10 cellular contexts compared by ENCODE assay signal in the genomic region with DNA sequence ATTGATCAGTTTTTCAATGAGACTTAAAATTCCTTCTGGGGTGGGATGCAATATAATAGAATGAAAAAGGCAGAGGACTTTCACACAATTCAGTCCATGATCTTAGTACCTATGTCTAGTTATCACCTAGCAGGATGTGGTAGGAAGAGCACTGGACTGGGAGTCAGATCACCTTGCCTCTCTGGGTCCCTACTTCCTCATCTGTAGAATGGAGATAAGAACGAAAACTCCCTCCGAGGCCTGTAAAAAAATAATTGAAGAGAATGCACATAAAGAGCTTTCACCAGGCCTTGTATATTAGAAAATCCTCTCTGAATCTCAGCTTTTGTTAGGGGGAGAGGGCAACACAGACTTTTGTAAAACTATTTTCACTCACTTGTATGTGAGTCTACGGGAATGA. TPM values are rescaled to one million over a fixed set of nuclear protein-coding genes. Genes with fewer than 3 reads are reported as not detected.
DNase-seq lines count a peak whose midpoint lies in the region; ATAC-seq and TF ChIP-seq lines count a peak whose summit lies in the region.
"Had no signal": no experiment of that assay in that cellular context is flagged by ENCODE, and none has a peak within 500 bp of the region (broad histone marks: within the 10 kb centered on the region; RNA-seq: fewer than 3 reads in every experiment).

No MANE protein-coding gene starts in this region.

- no peaks in the 10 kb centered on the region for H3K4me1 ChIP-seq in CD4-positive, alpha-beta memory T cell (ENCODE audit: insufficient read depth, low read length)

- ATAC-seq in natural killer cell: no peak
- no peak for ATAC-seq in HG03025 (IDR thresholded peaks at IDR 0.05; ENCODE audit: low FRiP score, unreplicated experiment)
- ATAC-seq in GM21529 (IDR thresholded peaks at IDR 0.05; ENCODE audit: unreplicated experiment): no peak
- ATAC-seq in HG03571 (IDR thresholded peaks at IDR 0.05; ENCODE audit: unreplicated experiment): no peak

- POLR2A ChIA-PET in CD4-positive, alpha-beta memory T cell (lab: Charles Lee; ENCODE audit: partially characterized antibody): no interaction called here

- H3K4me3 Mint-ChIP-seq in CD4-positive, alpha-beta memory T cell: peak overlapping the region; percentile 58 to 78 (median 62)
- peak overlapping the region; percentile 82 to 88 (median 82) for H3K4me3 Mint-ChIP-seq in brain
- H3K4me3 Mint-ChIP-seq in natural killer cell: peak overlapping the region; percentile 76

- no peak overlapping the region for H3K4me3 ChIP-seq in CD4-positive, alpha-beta memory T cell (ENCODE audit: low read length in 2 of 2)
- peak overlapping the region; percentile 66 for H3K4me3 ChIP-seq in Jurkat, Clone E6-1 (ENCODE audit: low read length)

- no peak for DNase-seq in CD4-positive, alpha-beta memory T cell
- peak; percentile 36 for DNase-seq in Jurkat, Clone E6-1 (ENCODE audit: low read depth, low spot score)
- DNase-seq in natural killer cell (no peak), Ammon's horn (ENCODE audit: low spot score) (no peak)

- no peak for TF ChIP-seq CTCF in brain (conservative IDR thresholded peaks at IDR 0.05)
- TF ChIP-seq CTCF in natural killer cell (IDR thresholded peaks at IDR 0.05): no peak

- H3K27me3 ChIP-seq in CD4-positive, alpha-beta memory T cell (ENCODE audit: insufficient read depth, low read length): peaks cover 15% of the 10 kb centered on the region
- H3K27me3 ChIP-seq: SJSA1 had no signal

- no peaks in the 10 kb centered on the region for H3K36me3 ChIP-seq in CD4-positive, alpha-beta memory T cell (ENCODE audit: insufficient read depth, low read length)
- H3K36me3 ChIP-seq: SJSA1, thoracic aorta had no signal

- no peak overlapping the region for H3K27ac Mint-ChIP-seq in CD4-positive, alpha-beta memory T cell
- peak overlapping the region; percentile 67 to 86 (median 78) for H3K27ac Mint-ChIP-seq in brain
- no peak overlapping the region for H3K27ac Mint-ChIP-seq in natural killer cell

- H3K4me1 Mint-ChIP-seq in CD4-positive, alpha-beta memory T cell: peaks cover 2 to 10% (median 7%) of the 10 kb centered on the region in 4 donors
- H3K4me1 Mint-ChIP-seq in brain (peaks cover 50% of the 10 kb centered on the region), natural killer cell (peaks cover 7 to 11% of the 10 kb centered on the region in 2 donors)

- CTCF ChIA-PET in CD4-positive, alpha-beta memory T cell (lab: Charles Lee; ENCODE audit: partially characterized antibody): no interaction called here

- no peaks in the 10 kb centered on the region for H3K9me3 Mint-ChIP-seq in CD4-positive, alpha-beta memory T cell
- no peaks in the 10 kb centered on the region for H3K9me3 Mint-ChIP-seq in brain
- no peaks in the 10 kb centered on the region for H3K9me3 Mint-ChIP-seq in natural killer cell

- H3K27me3 Mint-ChIP-seq in CD4-positive, alpha-beta memory T cell: peaks cover 25% of the 10 kb centered on the region in 2 donors
- H3K27me3 Mint-ChIP-seq in brain (peaks cover 12% of the 10 kb centered on the region), natural killer cell (ENCODE audit: low read depth in 2 of 2) (peaks cover 35 to 58% of the 10 kb centered on the region in 2 donors)

- no peak overlapping the region for H3K27ac ChIP-seq in CD4-positive, alpha-beta memory T cell (ENCODE audit: low read depth, low read length)
- H3K27ac ChIP-seq: SJSA1, thoracic aorta had no signal

- no peaks in the 10 kb centered on the region for H3K9me3 ChIP-seq in CD4-positive, alpha-beta memory T cell (ENCODE audit: control insufficient read depth in 1 of 2, low read length in 2 of 2)
- H3K9me3 ChIP-seq: SJSA1, thoracic aorta had no signal

- intact Hi-C loops in CD4-positive, alpha-beta memory T cell (cut with micrococcal nuclease): no loop called here
- intact Hi-C loops in natural killer cell (cut with micrococcal nuclease): no loop called here

- H3K36me3 Mint-ChIP-seq in CD4-positive, alpha-beta memory T cell: peaks cover 0 to 2% of the 10 kb centered on the region in 2 donors
- H3K36me3 Mint-ChIP-seq in brain (peaks cover 12% of the 10 kb centered on the region), natural killer cell (no peaks in the 10 kb centered on the region)

RNA-seq across cellular contexts. Expression of a gene that starts 0.7 kb away (rescaled TPM):
- total RNA-seq in CD4-positive, alpha-beta memory T cell: not detected
- polyA plus RNA-seq in CD4-positive, alpha-beta memory T cell: not detected
- 5.7 TPM for polyA plus RNA-seq in Jurkat, Clone E6-1 (2012; ENCODE audit: insufficient read depth, insufficient read length)
- 14.4 TPM for polyA plus RNA-seq in brain (ENCODE audit: insufficient read depth, low read depth, low replicate concordance)
- total RNA-seq in natural killer cell: under 1 TPM in 1 of 3 donors, not detected in 2; 0.18 TPM
- total RNA-seq: thoracic aorta had no signal

RNA-seq across cellular contexts. Expression of a gene that starts 45.3 kb away (rescaled TPM):
- total RNA-seq in CD4-positive, alpha-beta memory T cell: 10 to 100 TPM; 14.4 to 14.8 TPM
- polyA plus RNA-seq in CD4-positive, alpha-beta memory T cell: 1 to 10 TPM; 6.0 to 8.0 TPM
- 23.9 TPM for polyA plus RNA-seq in Jurkat, Clone E6-1 (2012; ENCODE audit: insufficient read depth, insufficient read length)
- polyA plus RNA-seq in brain (ENCODE audit: insufficient read depth, low read depth, low replicate concordance): 27.9 TPM
- 10 to 100 TPM; 11.3 to 15.6 (median 14.2) TPM for total RNA-seq in natural killer cell

Comparison
In these comparisons a context has a peak if more than half of its experiments do, and no peak if none do; other contexts are left out.
1. H3K27ac Mint-ChIP-seq: peak in brain (5 of 5); none in CD4-positive, alpha-beta memory T cell (0 of 7) and natural killer cell (0 of 2).
2. Peak in every context shown above with its lines, with median percentiles within 50 percentile points of each other: H3K4me3 Mint-ChIP-seq.